ENCODE assay signal across 16 cellular contexts in the genomic region with DNA sequence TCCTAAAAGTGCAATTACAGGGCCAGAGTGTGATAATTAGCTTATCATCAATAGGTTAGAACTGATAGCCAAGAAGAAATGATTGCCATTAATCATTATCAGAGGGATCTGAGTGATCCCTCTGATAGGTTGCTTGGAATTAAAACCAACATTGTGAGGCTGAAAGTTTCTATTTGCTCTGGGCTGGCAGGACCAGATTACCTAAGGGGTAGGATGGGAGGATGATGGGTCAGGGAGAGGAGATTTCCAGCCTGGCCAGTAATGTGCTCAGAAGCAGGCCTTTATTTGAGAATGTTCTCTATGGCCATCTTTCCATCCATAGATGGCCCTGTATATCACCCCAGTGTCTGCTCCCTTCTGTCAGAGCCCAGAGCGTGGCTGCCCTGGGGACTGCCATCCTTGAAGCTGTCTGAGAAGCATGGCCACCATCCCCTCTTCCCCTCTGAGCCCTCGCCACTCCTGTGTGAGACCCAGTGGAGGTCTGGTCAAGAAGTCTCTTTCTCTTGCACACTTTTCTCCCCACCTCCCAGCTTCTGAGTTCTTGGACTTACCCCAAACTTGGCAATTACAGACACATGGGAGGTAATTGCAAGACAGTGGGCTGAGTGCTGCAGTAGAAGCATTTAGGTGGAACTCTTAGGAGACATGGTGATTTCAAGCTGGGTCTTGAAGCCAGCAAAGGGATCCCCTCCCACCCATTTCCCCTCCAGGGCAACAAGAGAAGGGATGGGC. TPM values are rescaled to one million over a fixed set of nuclear protein-coding genes. Genes with fewer than 3 reads are reported as not detected.
DNase-seq lines count a peak whose midpoint lies in the region; ATAC-seq and TF ChIP-seq lines count a peak whose summit lies in the region.
"Had no signal": no experiment of that assay in that cellular context is flagged by ENCODE, and none has a peak within 500 bp of the region (broad histone marks: within the 10 kb centered on the region; RNA-seq: fewer than 3 reads in every experiment).

No MANE protein-coding gene starts in this region.

- H3K36me3 Mint-ChIP-seq in type B pancreatic cell (peaks cover 13% of the 10 kb centered on the region), T-cell (peaks cover 2% of the 10 kb centered on the region)

- no peaks in the 10 kb centered on the region for H3K79me1 ChIP-seq in trophoblast cell (ENCODE audit: low read length)

- no peak overlapping the region for H3K4me3 Mint-ChIP-seq in type B pancreatic cell
- H3K4me3 Mint-ChIP-seq in T-cell: no peak overlapping the region
- H3K4me3 Mint-ChIP-seq: CD4-positive, CD25-positive, alpha-beta regulatory T cell had no signal

- WGBS in esophagus, 2 donors: 84 to 91% methylated on average over 2 of the region's 2 CpGs
- WGBS in trophoblast cell (ENCODE audit: extremely low coverage, insufficient coverage, insufficient read length): no CpG with 5 or more reads among the region's 2 CpGs

- DNase-seq in left ventricle myocardium superior: no peak
- no peak for DNase-seq in cardiac septum (ENCODE audit: low spot score)
- no peak for DNase-seq in trophoblast cell
- no peak for DNase-seq in type B pancreatic cell (ENCODE audit: extremely low spot score, unreplicated experiment)
- DNase-seq in left lung: no peak
- DNase-seq in T-cell: no peak
- no peak for DNase-seq in activated gamma-delta T cell treated with Interleukin-2 at 50 U/mL for 16 hours
- DNase-seq: CD4-positive, CD25-positive, alpha-beta regulatory T cell; DMS79 treated with DMSO at 0.1 percent for 48 hours; GDM1; HCEC 1CT; NCI-H1092; NCI-H446; PC-9 had no signal

- peak overlapping the region; percentile 6 for H3K4ac ChIP-seq in trophoblast cell (ENCODE audit: low read depth, low read length)

- peaks cover 8% of the 10 kb centered on the region for H3K9me3 Mint-ChIP-seq in type B pancreatic cell
- H3K9me3 Mint-ChIP-seq in T-cell: peaks cover 0 to 6% (median 5%) of the 10 kb centered on the region in 3 donors

- H4K12ac ChIP-seq in trophoblast cell (ENCODE audit: low read depth, low read length): no peak overlapping the region

- no peak overlapping the region for H3K9ac ChIP-seq in trophoblast cell (ENCODE audit: low read length)

- H2AFZ ChIP-seq in trophoblast cell (ENCODE audit: insufficient read depth, low read length, poor library complexity): no peak overlapping the region
- H2AFZ ChIP-seq: PC-9 had no signal

- H3K27me3 Mint-ChIP-seq in type B pancreatic cell (no peaks in the 10 kb centered on the region), T-cell (peaks cover 5 to 7% of the 10 kb centered on the region in 2 donors)

- peak overlapping the region; percentile 9 to 67 for H3K27ac ChIP-seq in esophagus (ENCODE audit: low read depth in 2 of 2, low read length in 1 of 2)
- no peak overlapping the region for H3K27ac ChIP-seq in trophoblast cell (ENCODE audit: low read depth, low read length)
- no peak overlapping the region for H3K27ac ChIP-seq in left lung
- H3K27ac ChIP-seq: PC-9 had no signal

- H3K27me3 ChIP-seq in esophagus (ENCODE audit: control insufficient read depth in 1 of 2, insufficient read depth in 2 of 2, low read length in 2 of 2) (no peaks in the 10 kb centered on the region), trophoblast cell (ENCODE audit: insufficient read depth, low read length) (no peaks in the 10 kb centered on the region), left lung (no peaks in the 10 kb centered on the region)

- H3K4me1 ChIP-seq in esophagus (ENCODE audit: control insufficient read depth in 2 of 2, insufficient read depth in 2 of 2, low read length in 1 of 2) (peaks cover 0 to 11% of the 10 kb centered on the region in 2 donors), trophoblast cell (ENCODE audit: control insufficient read depth in 1 of 2, insufficient read depth in 2 of 2, low read length in 2 of 2) (peaks cover 8 to 12% of the 10 kb centered on the region in 2 experiments), left lung (peaks cover 0 to 9% of the 10 kb centered on the region in 2 donors)

- peak; percentile 15 for ATAC-seq in left ventricle myocardium superior
- ATAC-seq in left lung: no peak
- no peak for ATAC-seq in T-cell (replicated peaks in 1 of 4)
- ATAC-seq: K562 had no signal

- H3K36me3 ChIP-seq in esophagus (ENCODE audit: control insufficient read depth in 2 of 2, insufficient read depth in 2 of 2, low read length in 1 of 2) (no peaks in the 10 kb centered on the region), trophoblast cell (ENCODE audit: control insufficient read depth in 1 of 2, insufficient read depth in 2 of 2, low read length in 2 of 2) (no peaks in the 10 kb centered on the region), left lung (no peaks in the 10 kb centered on the region)

- H3K9me3 ChIP-seq in esophagus (ENCODE audit: control insufficient read depth in 2 of 2, insufficient read depth in 1 of 2, low read depth in 1 of 2, low read length in 1 of 2) (peaks cover 0 to 2% of the 10 kb centered on the region in 2 donors), trophoblast cell (ENCODE audit: insufficient read depth, low read depth, low read length) (no peaks in the 10 kb centered on the region), left lung (no peaks in the 10 kb centered on the region)

- H3K18ac ChIP-seq in trophoblast cell (ENCODE audit: low read length): peak overlapping the region; percentile 14

- H2BK12ac ChIP-seq in trophoblast cell (ENCODE audit: low read length): no peak overlapping the region

- H3K23ac ChIP-seq in trophoblast cell (ENCODE audit: low read length): no peak overlapping the region

- no peak overlapping the region for H2BK5ac ChIP-seq in trophoblast cell (ENCODE audit: low read depth, low read length, poor library complexity)

- H3K4me2 ChIP-seq in trophoblast cell (ENCODE audit: low read length): no peak overlapping the region
- H3K4me2 ChIP-seq: PC-9 had no signal

- H3K79me2 ChIP-seq in trophoblast cell (ENCODE audit: control insufficient read depth, insufficient read depth, low read length, poor library complexity): peaks cover 11% of the 10 kb centered on the region

- H2AK5ac ChIP-seq in trophoblast cell (ENCODE audit: low read length): no peak overlapping the region

- CTCF ChIA-PET in T-cell (lab: Charles Lee): interaction anchor here in 1 of 2 donors (0.6 kb wide), 1 partner anchor 518 kb away, joined by 5 read pairs; no protein-coding TSS in a partner anchor

- TF ChIP-seq CTCF in type B pancreatic cell (conservative IDR thresholded peaks at IDR 0.05) (no peak), left lung (IDR thresholded peaks at IDR 0.05) (no peak)

- intact Hi-C loops in left ventricle myocardium superior (cut with micrococcal nuclease): no loop called here
- intact Hi-C loops in cardiac septum (cut with DNase I): no loop called here
- intact Hi-C loops in left lung (cut with DNase I): no loop called here

- POLR2A ChIA-PET in T-cell (lab: Charles Lee): no interaction called here

- H4K91ac ChIP-seq in trophoblast cell (ENCODE audit: low read depth, low read length): no peak overlapping the region

- H2BK120ac ChIP-seq in trophoblast cell (ENCODE audit: insufficient read depth, low read length, poor library complexity): no peak overlapping the region

- H3K4me3 ChIP-seq in esophagus (ENCODE audit: low read depth in 1 of 2, low read length in 2 of 2) (no peak overlapping the region), trophoblast cell (ENCODE audit: low read depth, low read length) (no peak overlapping the region), left lung (no peak overlapping the region)
- H3K4me3 ChIP-seq: K562, PC-9 had no signal

- H3K14ac ChIP-seq in trophoblast cell (ENCODE audit: low read length): no peak overlapping the region

- H4K8ac ChIP-seq in trophoblast cell (ENCODE audit: low read depth, low read length): no peak overlapping the region

- H3K27ac Mint-ChIP-seq in type B pancreatic cell (peak overlapping the region; percentile 65), T-cell (no peak overlapping the region)

- peaks cover 34% of the 10 kb centered on the region for H3K4me1 Mint-ChIP-seq in type B pancreatic cell (ENCODE audit: unreplicated experiment)
- H3K4me1 Mint-ChIP-seq in T-cell: no peaks in the 10 kb centered on the region
- H3K4me1 Mint-ChIP-seq: CD4-positive, CD25-positive, alpha-beta regulatory T cell had no signal

RNA-seq across cellular contexts. Expression of a gene that starts 11.7 kb away (rescaled TPM):
- total RNA-seq in left ventricle myocardium superior (56.4 TPM), cardiac septum (70.5 TPM), type B pancreatic cell (ENCODE audit: low replicate concordance) (32.3 and 49.4 TPM in 2 replicates), left lung (10 to 100 TPM; 70.2 to 85.1 TPM), T-cell (under 1 TPM; 0.41 to 0.93 (median 0.75) TPM)
- polyA plus RNA-seq in esophagus: 10 to 100 TPM in 1 of 2 donors, 1 to 10 TPM in 1; 8.2 to 18.3 TPM
- polyA plus RNA-seq in trophoblast cell (2013): 66.9 and 67.3 TPM in 2 replicates
- polyA plus RNA-seq: K562 had no signal

Comparison
In these comparisons a context has a peak if more than half of its experiments do, and no peak if none do; other contexts are left out.
1. H3K27ac ChIP-seq: peak in esophagus (2 of 2); none in trophoblast cell (single experiment) and left lung (0 of 2).
2. RNA of a gene that starts 11.7 kb away (total RNA-seq): 70.2 to 85.1 TPM in left lung, 70.5 TPM in cardiac septum (single experiment), 56.4 TPM in left ventricle myocardium superior (single experiment) and 32.3 to 49.4 TPM in type B pancreatic cell; 0.41 to 0.93 TPM in T-cell; every median in the first group is over 10 times any median in the second.